In the genomic region with DNA sequence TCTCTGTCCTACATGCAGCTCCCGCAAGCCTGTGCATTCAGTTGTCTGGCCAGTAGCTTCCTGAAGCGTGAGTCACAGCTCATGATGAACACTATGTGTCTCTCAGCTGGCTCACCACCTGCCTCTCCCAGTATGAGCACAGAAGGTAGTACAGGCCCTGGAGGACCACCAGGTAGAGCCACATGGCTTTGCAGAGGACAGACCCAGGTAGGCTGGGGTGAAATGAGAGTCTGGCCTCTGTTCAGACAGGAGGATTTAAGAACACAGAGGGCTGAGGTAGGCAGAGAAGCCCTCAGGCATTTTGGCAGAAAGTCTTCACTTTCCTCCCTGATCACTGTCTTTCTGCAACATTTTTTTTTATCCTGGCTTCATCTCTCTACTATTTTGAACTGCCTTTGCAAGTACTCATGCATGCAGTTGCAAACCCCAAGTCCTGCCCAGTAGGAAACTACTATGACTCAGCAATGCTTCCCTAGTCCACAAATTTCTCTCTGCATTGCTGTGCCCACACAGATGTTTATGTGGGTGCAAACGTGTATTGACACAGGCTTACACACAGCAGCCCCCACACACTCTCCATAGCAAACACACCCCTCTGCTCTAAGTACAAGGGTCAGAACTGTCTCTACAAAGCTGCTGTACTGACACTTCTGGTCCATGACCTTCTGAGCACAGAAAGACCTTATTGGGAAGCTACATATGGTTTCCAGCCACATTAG, we compare ENCODE assay signal across 8 cellular contexts. TPM values are rescaled to one million over a fixed set of nuclear protein-coding genes. Genes with fewer than 3 reads are reported as not detected.
DNase-seq lines count a peak whose midpoint lies in the region; ATAC-seq and TF ChIP-seq lines count a peak whose summit lies in the region.

No MANE protein-coding gene starts in this region.

- no peaks in the 10 kb centered on the region for H3K4me1 Mint-ChIP-seq in WTC11
- no peaks in the 10 kb centered on the region for H3K4me1 Mint-ChIP-seq in activated CD4-positive, alpha-beta memory T cell treated with anti-CD3 and anti-CD28 coated beads for 36 hours (ENCODE audit: low read depth)

- no peak for TF ChIP-seq CTCF in WTC11 (IDR thresholded peaks at IDR 0.05)
- TF ChIP-seq CTCF in lower lobe of right lung (IDR thresholded peaks at IDR 0.05): no peak

- CTCF ChIA-PET in WTC11 (lab: Charles Lee): no interaction called here
- CTCF ChIA-PET in activated CD4-positive, alpha-beta memory T cell treated with anti-CD3 and anti-CD28 coated beads for 36 hours (lab: Charles Lee): no interaction called here

- H3K36me3 Mint-ChIP-seq in WTC11: peaks cover 4% of the 10 kb centered on the region
- H3K36me3 Mint-ChIP-seq in activated CD4-positive, alpha-beta memory T cell treated with anti-CD3 and anti-CD28 coated beads for 36 hours: no peaks in the 10 kb centered on the region

- H3K27ac ChIP-seq in lower lobe of right lung: no peak overlapping the region

- ATAC-seq in WTC11: no peak
- peak; percentile 32 to 41 for ATAC-seq in lower lobe of right lung
- ATAC-seq in GM21423 (IDR thresholded peaks at IDR 0.05; ENCODE audit: unreplicated experiment): no peak

- in situ Hi-C loops in HAP-1 (cut with MboI; ENCODE audit: low sequenced_read_pairs): no loop called here

- H3K36me3 ChIP-seq in lower lobe of right lung: no peaks in the 10 kb centered on the region
- no peaks in the 10 kb centered on the region for H3K36me3 ChIP-seq in HAP-1 (replicated peaks)

- peaks cover 20% of the 10 kb centered on the region for H3K27me3 Mint-ChIP-seq in WTC11 (ENCODE audit: low read depth)
- H3K27me3 Mint-ChIP-seq in activated CD4-positive, alpha-beta memory T cell treated with anti-CD3 and anti-CD28 coated beads for 36 hours: peaks cover 4% of the 10 kb centered on the region

- peaks cover 40% of the 10 kb centered on the region for H3K9me3 Mint-ChIP-seq in WTC11
- H3K9me3 Mint-ChIP-seq in activated CD4-positive, alpha-beta memory T cell treated with anti-CD3 and anti-CD28 coated beads for 36 hours: no peaks in the 10 kb centered on the region

- H3K27ac Mint-ChIP-seq in WTC11: no peak overlapping the region
- H3K27ac Mint-ChIP-seq in activated CD4-positive, alpha-beta memory T cell treated with anti-CD3 and anti-CD28 coated beads for 36 hours: no peak overlapping the region

- H3K27me3 ChIP-seq in lower lobe of right lung (ENCODE audit: low read depth) (no peaks in the 10 kb centered on the region), HAP-1 (ENCODE audit: low read depth) (no peaks in the 10 kb centered on the region)

- POLR2A ChIA-PET in WTC11 (lab: Charles Lee): no interaction called here
- POLR2A ChIA-PET in activated CD4-positive, alpha-beta memory T cell treated with anti-CD3 and anti-CD28 coated beads for 36 hours (lab: Charles Lee): no interaction called here

- H3K4me1 ChIP-seq in lower lobe of right lung: peaks cover 4% of the 10 kb centered on the region
- H3K4me1 ChIP-seq in HAP-1: no peaks in the 10 kb centered on the region

- H3K9me3 ChIP-seq in lower lobe of right lung: no peaks in the 10 kb centered on the region
- H3K9me3 ChIP-seq in HAP-1: no peaks in the 10 kb centered on the region

- H3K4me3 ChIP-seq in lower lobe of right lung (no peak overlapping the region), HAP-1 (no peak overlapping the region)

- DNase-seq in AG20443 (ENCODE audit: low spot score): peak; percentile 69
- peak; percentile 56 for DNase-seq in HCEC 1CT
- no peak for DNase-seq in WTC11 (ENCODE audit: low spot score)
- no peak for DNase-seq in lower lobe of right lung
- DNase-seq in HAP-1 (ENCODE audit: low spot score in 2 of 2): no peak
- no peak for DNase-seq in NCI-H82 (lab: John Stamatoyannopoulos, UW)
- DNase-seq in activated CD4-positive, alpha-beta memory T cell treated with anti-CD3 and anti-CD28 coated beads for 36 hours: no peak

- intact Hi-C loops in lower lobe of right lung (cut with DNase I): no loop called here
- intact Hi-C loops in activated CD4-positive, alpha-beta memory T cell treated with anti-CD3 and anti-CD28 coated beads for 36 hours (cut with micrococcal nuclease): no loop called here

- H3K4me3 Mint-ChIP-seq in WTC11: no peak overlapping the region
- no peak overlapping the region for H3K4me3 Mint-ChIP-seq in activated CD4-positive, alpha-beta memory T cell treated with anti-CD3 and anti-CD28 coated beads for 36 hours

TF ChIP-seq in WTC11, 78 proteins besides CTCF, POLR2A, EP300 and RAD21:
- TF ChIP-seq GABPB1 (CRISPR knock-in tag; IDR thresholded peaks at IDR 0.05) (peak; percentile 45; the same call in 1 of the 2 replicates), MYBL2 (CRISPR knock-in tag; IDR thresholded peaks at IDR 0.05) (no peak)

RNA-seq across cellular contexts. Expression of a gene that starts 7.2 kb away (rescaled TPM):
- not detected in 3 replicates for total RNA-seq in WTC11 (2021)
- total RNA-seq in lower lobe of right lung: not detected
- total RNA-seq in activated CD4-positive, alpha-beta memory T cell treated with anti-CD3 and anti-CD28 coated beads for 36 hours: not detected

RNA-seq across cellular contexts. Expression of a gene that starts 15.9 kb away (rescaled TPM):
- total RNA-seq in WTC11 (2021) (0.85 to 1.2 TPM (median 1.0 TPM) in 3 replicates), lower lobe of right lung (0.53 TPM)
- total RNA-seq in activated CD4-positive, alpha-beta memory T cell treated with anti-CD3 and anti-CD28 coated beads for 36 hours: under 1 TPM; 0.26 to 0.46 TPM

Comparison
In these comparisons a context has a peak if more than half of its experiments do, and no peak if none do; other contexts are left out.
1. DNase-seq: peak in AG20443 (single experiment) and HCEC 1CT (single experiment); none in WTC11 (single experiment), lower lobe of right lung (single experiment), HAP-1 (0 of 2), NCI-H82 (single experiment) and activated CD4-positive, alpha-beta memory T cell treated with anti-CD3 and anti-CD28 coated beads for 36 hours (single experiment).
2. ATAC-seq: peak in lower lobe of right lung (2 of 2); none in WTC11 (single experiment) and GM21423 (single experiment).